Comparison of ENCODE assay signal across 8 cellular contexts in the genomic region with DNA sequence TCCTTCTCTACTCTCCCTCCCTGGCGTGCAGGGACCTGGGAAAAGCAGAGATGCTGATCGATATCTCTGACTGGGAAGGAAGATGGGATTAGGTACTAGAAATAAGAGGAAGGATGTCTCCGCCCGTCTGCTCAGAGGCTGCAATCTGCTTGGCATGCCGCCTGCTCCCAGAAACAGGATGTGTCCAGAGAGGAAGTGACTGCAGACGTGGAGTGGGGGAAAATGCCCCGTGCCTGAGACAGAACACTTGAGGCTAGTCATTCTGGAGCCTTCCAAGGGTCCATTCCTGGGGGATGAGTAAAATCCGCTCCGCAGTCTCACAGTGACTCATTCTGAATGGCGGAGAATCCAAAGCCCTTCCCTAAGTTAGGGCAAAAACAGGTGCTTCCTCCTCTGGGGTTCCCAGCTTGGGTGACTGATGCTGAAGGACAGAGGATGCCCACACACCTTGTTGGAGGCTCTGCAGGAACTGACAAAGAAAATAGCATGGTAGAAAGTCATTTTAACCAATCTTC. TPM values are rescaled to one million over a fixed set of nuclear protein-coding genes. Genes with fewer than 3 reads are reported as not detected.
DNase-seq lines count a peak whose midpoint lies in the region; ATAC-seq and TF ChIP-seq lines count a peak whose summit lies in the region.

No MANE protein-coding gene starts in this region.

- H3K27me3 ChIP-seq in mammary epithelial cell (ENCODE audit: insufficient read depth, low read length) (no peaks in the 10 kb centered on the region), thyroid gland (no peaks in the 10 kb centered on the region), H7 (ENCODE audit: control insufficient read depth, insufficient read depth, low read length) (no peaks in the 10 kb centered on the region)

- TF ChIP-seq POLR2A in NB4 (IDR thresholded peaks at IDR 0.05; ENCODE audit: extremely low read depth, insufficient read length) (no peak), thyroid gland (IDR thresholded peaks at IDR 0.05) (no peak)

- DNase-seq in COLO668 (lab: John Stamatoyannopoulos, UW; ENCODE audit: unreplicated experiment) = peak; percentile 1
- peak; percentile 43 for DNase-seq in NB4 (ENCODE audit: low read depth)
- peak; percentile 100 for DNase-seq in mammary epithelial cell
- DNase-seq in kidney tubule cell (ENCODE audit: low spot score) = peak; percentile 100
- peak; percentile 69 to 74 for DNase-seq in thyroid gland
- no peak for DNase-seq in H7
- DNase-seq in middle frontal gyrus (ENCODE audit: extremely low spot score, low spot score) = no peak

- H3K27ac ChIP-seq in mammary epithelial cell (ENCODE audit: insufficient read depth, low read depth, low read length) (peak overlapping the region; percentile 95), thyroid gland (peak overlapping the region in 2 of 3 donors; percentile 20 to 41)

- dilution Hi-C loops in mammary epithelial cell (cut with HindIII; ENCODE audit: low sequenced_read_pairs) = no loop called here

- 0% methylated on average over 7 of the region's 10 CpGs for WGBS in mammary epithelial cell (ENCODE audit: low coverage, missing lambda C conversion rate)
- WGBS in thyroid gland, 2 donors = 26 to 33% methylated on average over 10 of the region's 10 CpGs

- H3K4me1 ChIP-seq in mammary epithelial cell (ENCODE audit: insufficient read depth, low read length) (peaks cover 39% of the 10 kb centered on the region), thyroid gland (peaks cover 7 to 15% of the 10 kb centered on the region in 2 donors)

- in situ Hi-C loops in mammary epithelial cell (cut with MboI; ENCODE audit: low sequenced_read_pairs in 2 of 2) = no loop called here

- H3K9me3 ChIP-seq in mammary epithelial cell (replicated peaks; ENCODE audit: insufficient read depth, low read length) (no peaks in the 10 kb centered on the region), thyroid gland (no peaks in the 10 kb centered on the region)

- H3K36me3 ChIP-seq in mammary epithelial cell (ENCODE audit: insufficient read depth, low read length) = no peaks in the 10 kb centered on the region
- H3K36me3 ChIP-seq in thyroid gland = no peaks in the 10 kb centered on the region
- no peaks in the 10 kb centered on the region for H3K36me3 ChIP-seq in H7 (replicated peaks; ENCODE audit: control insufficient read depth, insufficient read depth, low read length)

- no peak for ATAC-seq in HG03439 (IDR thresholded peaks at IDR 0.05; ENCODE audit: unreplicated experiment)

- H3K4me2 ChIP-seq in mammary epithelial cell (ENCODE audit: insufficient read depth, low read depth, low read length) = peak overlapping the region; percentile 87

- TF ChIP-seq CTCF in NB4 (IDR thresholded peaks at IDR 0.05; ENCODE audit: low read depth, low read length) = no peak
- TF ChIP-seq CTCF in mammary epithelial cell (conservative IDR thresholded peaks at IDR 0.05 in 1 of 2, IDR thresholded peaks at IDR 0.05 in 1 of 2; ENCODE audit: extremely low read depth in 1 of 2, insufficient read depth in 1 of 2, low read depth in 1 of 2, low read length in 2 of 2) = no peak
- no peak for TF ChIP-seq CTCF in thyroid gland (IDR thresholded peaks at IDR 0.05)

- H4K20me1 ChIP-seq in mammary epithelial cell (ENCODE audit: insufficient read depth, low read length) = no peaks in the 10 kb centered on the region

- CTCF ChIA-PET in mammary epithelial cell (lab: Charles Lee; ENCODE audit: low non-redundant PET) = interaction anchor here (0.7 kb wide), 1 partner anchor 1186 kb away, joined by 3 read pairs; no protein-coding TSS in a partner anchor

- no TSS peak for BruUV-seq in mammary epithelial cell (replicated peaks; lab: Mats Ljungman, UMichigan)

- no peak overlapping the region for H3K4me3 ChIP-seq in NB4 (ENCODE audit: low read depth, low read length)
- peak overlapping the region in 2 of 3 experiments; percentile 12 to 29 for H3K4me3 ChIP-seq in mammary epithelial cell (replicated peaks in 1 of 3; ENCODE audit: insufficient read depth in 1 of 3, low read depth in 2 of 3, low read length in 3 of 3)
- H3K4me3 ChIP-seq in thyroid gland (replicated peaks in 1 of 3) = no peak overlapping the region
- H3K4me3 ChIP-seq in H7 (ENCODE audit: insufficient read depth, low read depth, low read length) = no peak overlapping the region

- H2AFZ ChIP-seq in mammary epithelial cell (ENCODE audit: low read depth, low read length) = peak overlapping the region; percentile 43

- peak overlapping the region; percentile 76 for H3K9ac ChIP-seq in mammary epithelial cell (ENCODE audit: insufficient read depth, low read length)

- no peaks in the 10 kb centered on the region for H3K79me2 ChIP-seq in mammary epithelial cell (ENCODE audit: insufficient read depth, low read length)

- intact Hi-C loops in mammary epithelial cell (cut with micrococcal nuclease) = loop anchor here (1.0 to 2.0 kb wide), 3 partner anchors 24 to 45 kb away; a partner anchor contains a TSS
- intact Hi-C loops in thyroid gland (cut with DNase I) = no loop called here

RNA-seq across cellular contexts. Expression of a gene that starts 45.0 kb away (rescaled TPM):
- total RNA-seq in mammary epithelial cell = 10 to 100 TPM; 68.7 to 93.7 TPM
- 33.2 TPM for polyA plus RNA-seq in mammary epithelial cell
- 86.5 TPM for polyA minus RNA-seq in mammary epithelial cell
- total RNA-seq in thyroid gland = 10 to 100 TPM; 26.3 to 39.0 (median 29.6) TPM
- 33.9 and 36.2 TPM in 2 replicates for total RNA-seq in H7 (2014; rRNA removed; shearing (Covaris generic))

Comparison
In these comparisons a context has a peak if more than half of its experiments do, and no peak if none do; other contexts are left out.
1. DNase-seq: peak in COLO668 (single experiment), NB4 (single experiment), mammary epithelial cell (single experiment), kidney tubule cell (single experiment) and thyroid gland (2 of 2); none in H7 (single experiment) and middle frontal gyrus (single experiment).
2. H3K4me3 ChIP-seq: peak in mammary epithelial cell (2 of 3); none in NB4 (single experiment), thyroid gland (0 of 3) and H7 (single experiment).